Comparison of ENCODE assay signal across 18 cellular contexts in the genomic region with DNA sequence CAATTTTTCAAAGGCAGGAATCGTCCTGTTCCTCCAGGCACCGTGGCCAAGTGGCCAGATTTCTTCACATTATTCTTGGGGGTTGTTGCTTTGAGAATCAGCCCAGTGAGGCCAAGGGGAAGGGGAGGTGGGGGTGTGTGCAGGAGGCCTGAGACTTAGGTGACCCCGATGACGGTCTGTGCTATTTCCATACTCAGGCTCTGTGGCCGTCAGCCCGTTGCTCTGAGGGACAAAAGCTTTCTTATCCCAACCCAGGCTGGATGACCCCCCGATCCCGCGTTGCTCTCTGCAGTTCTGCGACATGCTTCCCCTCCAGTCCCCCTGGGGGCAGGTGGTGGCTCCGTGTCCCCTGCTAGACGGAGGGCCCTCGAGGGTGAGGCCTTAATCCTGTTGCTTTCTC. TPM values are rescaled to one million over a fixed set of nuclear protein-coding genes. Genes with fewer than 3 reads are reported as not detected.
DNase-seq lines count a peak whose midpoint lies in the region; TF ChIP-seq lines count a peak whose summit lies in the region.
"Had no signal": no experiment of that assay in that cellular context is flagged by ENCODE, and none has a peak within 500 bp of the region (broad histone marks: within the 10 kb centered on the region; RNA-seq: fewer than 3 reads in every experiment).

No MANE protein-coding gene starts in this region.

- peak overlapping the region; percentile 84 for H3K27ac ChIP-seq in caudate nucleus (ENCODE audit: low read depth, low read length)
- peak overlapping the region; percentile 45 for H3K27ac ChIP-seq in temporal lobe (ENCODE audit: low read depth, low read length)

- TF ChIP-seq CTCF in endothelial cell (IDR thresholded peaks at IDR 0.05; ENCODE audit: unreplicated experiment) = no peak
- TF ChIP-seq CTCF in neural crest cell (conservative IDR thresholded peaks at IDR 0.05) = no peak

- H3K9me3 Mint-ChIP-seq in endothelial cell (ENCODE audit: unreplicated experiment) (peaks cover 4% of the 10 kb centered on the region), neural crest cell (no peaks in the 10 kb centered on the region)

- H3K4me1 Mint-ChIP-seq in endothelial cell (ENCODE audit: unreplicated experiment) (peaks cover 14% of the 10 kb centered on the region), neural crest cell (peaks cover 44% of the 10 kb centered on the region)

- H3K27ac Mint-ChIP-seq in endothelial cell (ENCODE audit: unreplicated experiment) (peak overlapping the region; percentile 61), neural crest cell (ENCODE audit: unreplicated experiment) (peak overlapping the region; percentile 95)
- H3K27ac Mint-ChIP-seq: CD4-positive, alpha-beta T cell had no signal

- no peaks in the 10 kb centered on the region for H3K27me3 Mint-ChIP-seq in endothelial cell (ENCODE audit: unreplicated experiment)
- H3K27me3 Mint-ChIP-seq in neural crest cell (ENCODE audit: low read depth) = no peaks in the 10 kb centered on the region
- H3K27me3 Mint-ChIP-seq: CD4-positive, alpha-beta T cell had no signal

- no peaks in the 10 kb centered on the region for H3K27me3 ChIP-seq in H7 (ENCODE audit: control insufficient read depth, insufficient read depth, low read length)
- H3K27me3 ChIP-seq: MG63 had no signal

- H3K4me3 ChIP-seq in H7 (ENCODE audit: insufficient read depth, low read depth, low read length) = no peak overlapping the region
- H3K4me3 ChIP-seq: MG63 had no signal

- H3K36me3 Mint-ChIP-seq in endothelial cell (ENCODE audit: low read depth, unreplicated experiment) (peaks cover 20% of the 10 kb centered on the region), neural crest cell (ENCODE audit: low read depth) (peaks cover 5% of the 10 kb centered on the region)

- DNase-seq in caudate nucleus (lab: John Stamatoyannopoulos, UW) = peak in 1 of 61 donors; percentile 24
- no peak for DNase-seq in endothelial cell (ENCODE audit: low spot score)
- peak; percentile 28 for DNase-seq in neural crest cell (ENCODE audit: low read depth, low spot score)
- no peak for DNase-seq in activated naive CD4-positive, alpha-beta T cell treated with anti-CD3 and anti-CD28 coated beads, Interleukin-2, amount 50 U/mL, for 16 hours
- DNase-seq in H7 = no peak
- no peak for DNase-seq in NCI-H146 (lab: John Stamatoyannopoulos, UW)
- DNase-seq: ACHN; CD4-positive, alpha-beta T cell; DMS79; KBM-7; MG63; NCI-H1105; NCI-H1930; NCI-H2171 treated with DMSO at 0.1 percent for 48 hours; NCI-H510A; NCI-H82; SHP77 had no signal

- no peak overlapping the region for H3K4me3 Mint-ChIP-seq in endothelial cell (ENCODE audit: unreplicated experiment)
- peak overlapping the region; percentile 60 for H3K4me3 Mint-ChIP-seq in neural crest cell
- H3K4me3 Mint-ChIP-seq: CD4-positive, alpha-beta T cell had no signal

- no peaks in the 10 kb centered on the region; the same call in 1 of the 2 replicates for H3K36me3 ChIP-seq in H7 (replicated peaks; ENCODE audit: control insufficient read depth, insufficient read depth, low read length)
- H3K36me3 ChIP-seq: MG63 had no signal

RNA-seq across cellular contexts. Expression of gene DOCK1, which starts 14.2 kb away (rescaled TPM):
- total RNA-seq in endothelial cell (ENCODE audit: unreplicated experiment) (116 TPM), neural crest cell (55.8 and 62.9 TPM in 2 replicates), temporal lobe (13.5 TPM)
- total RNA-seq in H7 (2014; rRNA removed; shearing (Covaris generic)) = 44.5 and 47.9 TPM in 2 replicates
- total RNA-seq: CD4-positive, alpha-beta T cell had no signal
